Comparison of ENCODE assay signal across 8 cellular contexts in the genomic region with DNA sequence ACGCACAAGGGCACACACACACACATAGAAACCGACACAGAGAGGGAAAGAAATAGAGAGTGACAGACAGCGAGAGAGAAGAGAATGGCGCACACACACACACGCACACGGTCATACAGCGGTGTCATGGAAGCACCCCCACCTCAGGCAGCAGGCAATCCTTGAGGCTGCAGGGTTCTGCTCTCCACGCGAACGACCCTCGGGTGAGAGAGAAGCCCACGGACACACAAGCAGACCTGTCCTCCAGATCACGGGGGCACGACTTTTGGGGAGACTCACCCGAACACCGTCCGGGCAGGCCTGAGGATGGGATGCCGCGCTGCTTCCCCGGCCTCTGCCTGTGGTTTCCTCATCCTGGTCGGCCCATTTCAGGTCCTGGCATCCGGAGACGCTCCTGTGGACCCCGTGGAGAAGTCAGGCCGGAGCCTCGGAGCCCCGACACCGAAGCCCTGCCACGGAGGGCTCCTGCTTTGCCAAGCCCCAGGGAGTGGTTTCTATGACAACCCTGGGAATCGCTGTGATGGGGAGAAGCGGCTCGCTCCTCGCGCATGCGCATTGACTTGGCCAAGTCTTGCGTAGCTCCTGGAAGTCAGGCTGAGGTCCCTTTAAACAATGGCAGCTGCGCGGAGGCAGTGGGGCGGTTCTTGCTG.
DNase-seq lines count a peak whose midpoint lies in the region; ATAC-seq and TF ChIP-seq lines count a peak whose summit lies in the region.

No MANE protein-coding gene starts in this region.

- no peak overlapping the region for H3K27ac Mint-ChIP-seq in activated T-cell treated with anti-CD3 and anti-CD28 coated beads, Interleukin-2, amount 50 U/mL, for 24 hours

- peak overlapping the region; percentile 51 for H3K4me3 Mint-ChIP-seq in activated T-cell treated with anti-CD3 and anti-CD28 coated beads, Interleukin-2, amount 50 U/mL, for 24 hours

- H3K9me3 Mint-ChIP-seq in activated T-cell treated with anti-CD3 and anti-CD28 coated beads, Interleukin-2, amount 50 U/mL, for 24 hours, result peaks cover 14% of the 10 kb centered on the region

- H3K27me3 Mint-ChIP-seq in activated T-cell treated with anti-CD3 and anti-CD28 coated beads, Interleukin-2, amount 50 U/mL, for 24 hours, result peaks cover 20% of the 10 kb centered on the region

- no peak for TF ChIP-seq CTCF in HFF-Myc (IDR thresholded peaks at IDR 0.05; ENCODE audit: low read depth, low read length, missing control alignments)

- intact Hi-C loops in sciatic nerve (cut with DNase I), result no loop called here

- H3K4me3 ChIP-seq in HFF-Myc (replicated peaks; ENCODE audit: low read depth, low read length), result 0 out of 2 replicates have a peak overlapping the region, but pooled peaks have one; percentile 3

- peak; percentile 94 for ATAC-seq in sciatic nerve
- no peak for ATAC-seq in GM19395 (IDR thresholded peaks at IDR 0.05; ENCODE audit: unreplicated experiment)
- no peak for ATAC-seq in HG02610 (IDR thresholded peaks at IDR 0.05; ENCODE audit: unreplicated experiment)

- no peaks in the 10 kb centered on the region for H3K36me3 Mint-ChIP-seq in activated T-cell treated with anti-CD3 and anti-CD28 coated beads, Interleukin-2, amount 50 U/mL, for 24 hours (ENCODE audit: low read depth)

- DNase-seq in HFF-Myc (ENCODE audit: extremely low read depth, low read depth) (no peak), foreskin melanocyte (peak; percentile 26), sciatic nerve (ENCODE audit: low spot score) (peak; percentile 80), NCI-H1417 treated with DMSO at 0.1 percent for 48 hours (lab: John Stamatoyannopoulos, UW) (no peak), HT-29 (ENCODE audit: low spot score) (no peak)
- DNase-seq in activated T-cell treated with anti-CD3 and anti-CD28 coated beads, Interleukin-2, amount 50 U/mL, for 24 hours, result peak; percentile 53

- peaks cover 3% of the 10 kb centered on the region for H3K4me1 Mint-ChIP-seq in activated T-cell treated with anti-CD3 and anti-CD28 coated beads, Interleukin-2, amount 50 U/mL, for 24 hours (ENCODE audit: low read depth)

Comparison
In these comparisons a context has a peak if more than half of its experiments do, and no peak if none do; other contexts are left out.
1. DNase-seq: peak in activated T-cell treated with anti-CD3 and anti-CD28 coated beads, Interleukin-2, amount 50 U/mL, for 24 hours (single experiment), foreskin melanocyte (single experiment) and sciatic nerve (single experiment); none in HFF-Myc (single experiment), NCI-H1417 treated with DMSO at 0.1 percent for 48 hours (single experiment) and HT-29 (single experiment).